In genomic region chr6:111482959-111483735, GRCh38 we compare ENCODE assay signal across 8 cellular contexts. TPM values are rescaled to one million over a fixed set of nuclear protein-coding genes. Genes with fewer than 3 reads are reported as not detected.
A peak's percentile ranks its signal among the peaks of the same experiment; 100 is the strongest.
DNase-seq lines count a peak whose midpoint lies in the region; ATAC-seq and TF ChIP-seq lines count a peak whose summit lies in the region.

REV3L (minus strand) TSS chr6:111483218; CDS start chr6:111482888, 330 bp downstream.

- CTCF ChIA-PET in activated B cell treated with CpG ODN at 0.5 μM for 24 hours (lab: Charles Lee) = interaction anchor here (3.2 kb wide), 1 partner anchor 224 kb away, joined by 35 read pairs; a partner anchor contains a TSS

- no peak for TF ChIP-seq CTCF in activated B cell treated with CpG ODN at 0.5 μM for 24 hours (IDR thresholded peaks at IDR 0.05)
- TF ChIP-seq CTCF in cardiac fibroblast (IDR thresholded peaks at IDR 0.05; ENCODE audit: low read depth, low read length) = no peak

- H3K36me3 Mint-ChIP-seq in activated B cell treated with CpG ODN at 0.5 μM for 24 hours (ENCODE audit: low read depth) = peaks cover 15% of the 10 kb centered on the region

- H3K27ac Mint-ChIP-seq in activated B cell treated with CpG ODN at 0.5 μM for 24 hours = peak within 1 kb of the TSS; percentile 99

- peak; percentile 84 for TF ChIP-seq POLR2A in GM18526 (IDR thresholded peaks at IDR 0.05; ENCODE audit: extremely low read depth, insufficient read length)

- no peaks in the 10 kb centered on the region for H3K27me3 Mint-ChIP-seq in activated B cell treated with CpG ODN at 0.5 μM for 24 hours

- POLR2A ChIA-PET in activated B cell treated with CpG ODN at 0.5 μM for 24 hours (lab: Charles Lee) = interaction anchor here (0.6 to 2.9 kb wide), 32 partner anchors 17 to 1589 kb away, joined by 3 to 79 read pairs (median 5); partner anchors contain the start of genes CDK19, GTF3C6 and TRAF3IP2

- ATAC-seq in HG03064 (IDR thresholded peaks at IDR 0.05; ENCODE audit: low read depth, unreplicated experiment) (peak; percentile 26), activated B cell treated with CpG ODN at 0.5 μM for 24 hours (ENCODE audit: low read depth) (peak; percentile 51)

- peak within 1 kb of the TSS; percentile 71 to 78 for H3K4me3 ChIP-seq in cardiac fibroblast (replicated peaks in 1 of 2; ENCODE audit: low read depth in 2 of 2, low read length in 2 of 2)

- H3K4me3 Mint-ChIP-seq in activated B cell treated with CpG ODN at 0.5 μM for 24 hours = peak within 1 kb of the TSS; percentile 97

- intact Hi-C loops in activated B cell treated with CpG ODN at 0.5 μM for 24 hours (cut with micrococcal nuclease) = loop anchor here (1.0 to 10.0 kb wide), 9 partner anchors 77 to 1792 kb away; partner anchors contain the start of genes AK9, AMD1, CDK19 and FAM229B

- DNase-seq in A172 (ENCODE audit: low spot score) (peak; percentile 70), NCI-H2227 (lab: John Stamatoyannopoulos, UW; ENCODE audit: unreplicated experiment) (peak; percentile 94), activated B cell treated with CpG ODN at 0.5 μM for 24 hours (peak; percentile 88), cardiac fibroblast (ENCODE audit: low read depth in 2 of 2) (peak; percentile 89 to 90), iris pigment epithelial cell (ENCODE audit: low read depth) (peak; percentile 82)
- DNase-seq in stimulated activated CD4-positive, alpha-beta T cell treated with anti-CD3 and anti-CD28 coated beads, Interleukin-12 subunit alpha, Interleukin-12 subunit beta, amount 100 ng/mL, for 4 hours = peak; percentile 84

- peaks cover 39% of the 10 kb centered on the region for H3K4me1 Mint-ChIP-seq in activated B cell treated with CpG ODN at 0.5 μM for 24 hours

- H3K9me3 Mint-ChIP-seq in activated B cell treated with CpG ODN at 0.5 μM for 24 hours = no peaks in the 10 kb centered on the region

RNA-seq across cellular contexts. Expression of gene REV3L, which starts in this region (rescaled TPM):
- 14.9 and 15.3 TPM in 2 replicates for total RNA-seq in A172 (2014; rRNA removed; shearing (Covaris generic))
- 20.0 and 25.3 TPM in 2 replicates for total RNA-seq in activated B cell treated with CpG ODN at 0.5 μM for 24 hours

Comparison
In these comparisons a context has a peak if more than half of its experiments do, and no peak if none do; other contexts are left out.
1. Peak in every context shown above with its lines: DNase-seq, ATAC-seq and H3K4me3 ChIP-seq.